In the genomic region with DNA sequence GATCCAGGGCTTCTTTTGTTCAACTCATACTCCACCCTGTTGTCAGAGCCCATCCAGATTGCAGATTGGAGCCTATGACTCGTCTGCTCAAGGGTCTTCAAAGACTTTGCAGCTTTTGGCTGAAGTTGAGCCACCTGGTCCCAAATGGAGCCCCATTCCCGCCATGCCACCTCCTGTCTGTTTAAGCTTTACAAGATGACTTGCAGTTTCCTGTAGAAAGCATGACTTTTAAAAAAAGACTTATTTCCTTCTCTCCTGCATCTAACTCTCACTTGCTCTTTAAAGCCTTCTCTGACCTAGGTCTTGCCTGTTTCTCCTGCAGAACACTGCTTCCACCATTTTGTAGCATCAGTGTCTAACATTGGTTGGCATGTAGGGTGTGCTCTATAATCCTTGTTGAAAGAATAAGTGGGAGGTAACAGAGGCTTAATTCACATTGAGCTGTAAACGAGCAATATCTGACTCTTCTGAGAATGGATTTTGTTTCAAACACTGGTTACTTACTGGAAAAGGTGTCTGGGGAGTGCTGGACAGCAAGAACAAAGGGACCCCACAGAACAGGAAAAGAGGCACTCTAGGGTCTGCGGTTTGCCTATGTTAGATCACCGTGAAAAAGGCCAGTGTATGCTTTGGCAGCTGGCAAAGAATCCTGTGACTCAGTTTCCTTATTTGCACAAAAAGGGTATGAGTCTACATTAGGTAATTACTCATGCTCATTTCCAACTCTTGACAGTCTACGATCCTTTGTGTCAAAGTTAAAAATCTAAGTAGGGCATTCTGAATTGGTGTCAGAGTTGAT, we compare ENCODE assay signal across 1 cellular context.
A peak's percentile ranks its signal among the peaks of the same experiment; 100 is the strongest.
TF ChIP-seq lines count a peak whose summit lies in the region.

No MANE protein-coding gene starts in this region.

TF ChIP-seq in A549, 52 proteins besides CTCF, POLR2A, EP300 and RAD21:
- TF ChIP-seq NFE2L2 (conservative IDR thresholded peaks at IDR 0.05; ENCODE audit: low read length) (peak; percentile 71), MAFK (IDR thresholded peaks at IDR 0.05; ENCODE audit: partially characterized antibody) (peak; percentile 14), KDM5A (IDR thresholded peaks at IDR 0.05) (no peak)
